Comparison of ENCODE assay signal across 2 cellular contexts in genomic region chr1:16860048-16860447, GRCh38. TPM values are rescaled to one million over a fixed set of nuclear protein-coding genes. Genes with fewer than 3 reads are reported as not detected.
"Had no signal": no experiment of that assay in that cellular context is flagged by ENCODE, and none has a peak within 500 bp of the region (broad histone marks: within the 10 kb centered on the region; RNA-seq: fewer than 3 reads in every experiment).

No MANE protein-coding gene starts in this region.

RNA-seq across cellular contexts. Expression of gene RNU1-2, which starts 35.7 kb away (rescaled TPM):
- polyA plus RNA-seq: esophagus, lung had no signal
